Comparison of ENCODE assay signal across 14 cellular contexts in genomic region chr7:98288064-98288823, GRCh38. TPM values are rescaled to one million over a fixed set of nuclear protein-coding genes. Genes with fewer than 3 reads are reported as not detected.
DNase-seq lines count a peak whose midpoint lies in the region; ATAC-seq and TF ChIP-seq lines count a peak whose summit lies in the region.
"Had no signal": no experiment of that assay in that cellular context is flagged by ENCODE, and none has a peak within 500 bp of the region (broad histone marks: within the 10 kb centered on the region; RNA-seq: fewer than 3 reads in every experiment).

No MANE protein-coding gene starts in this region.

- H3K23ac ChIP-seq in mesenchymal stem cell (ENCODE audit: low read length in 2 of 2) = peak overlapping the region in 1 of 2 experiments; percentile 34

- ATAC-seq in heart left ventricle (no peak), left ventricle myocardium superior (no peak)
- ATAC-seq: activated CD8-positive, alpha-beta memory T cell treated with anti-CD3 and anti-CD28 coated beads, Interleukin-2, amount 10 ng/mL, durations not matched to agents 7 days and 5 days; gastroesophageal sphincter had no signal

- H3K79me1 ChIP-seq in mesenchymal stem cell (replicated peaks; ENCODE audit: low read length, poor library complexity, severe bottlenecking) = peaks cover 12% of the 10 kb centered on the region

- no peak overlapping the region for H2BK120ac ChIP-seq in mesenchymal stem cell (ENCODE audit: low read depth, low read length)

- 42 to 63% (median 59%) methylated on average over 11 to 12 of the region's 12 CpGs for WGBS in heart left ventricle, 4 donors
- WGBS in mesenchymal stem cell = 94% methylated on average over 12 of the region's 12 CpGs
- 68% methylated on average over 12 of the region's 12 CpGs; no CpG with 5 or more reads in 1 of the 2 donors for WGBS in transverse colon (ENCODE audit: low coverage in 1 of 2), 2 donors
- WGBS in tibial nerve, 2 donors = 71 to 82% methylated on average over 12 of the region's 12 CpGs

- peak in 1 of 12 donors; percentile 6 for TF ChIP-seq CTCF in heart left ventricle (IDR thresholded peaks at IDR 0.05)
- no peak for TF ChIP-seq CTCF in brain (conservative IDR thresholded peaks at IDR 0.05)
- TF ChIP-seq CTCF in transverse colon (IDR thresholded peaks at IDR 0.05) = no peak
- TF ChIP-seq CTCF in tibial nerve (IDR thresholded peaks at IDR 0.05) = no peak

- H4K91ac ChIP-seq in mesenchymal stem cell (ENCODE audit: low read length) = peak overlapping the region; percentile 70

- H3K36me3 ChIP-seq in heart left ventricle (peaks cover 0 to 53% (median 33%) of the 10 kb centered on the region in 9 donors), mesenchymal stem cell (ENCODE audit: control insufficient read depth in 1 of 2, insufficient read depth in 2 of 2, low read depth in 1 of 2, low read length in 2 of 2) (peaks cover 70 to 79% of the 10 kb centered on the region in 2 experiments), transverse colon (peaks cover 0 to 15% (median 7%) of the 10 kb centered on the region in 4 donors), tibial nerve (peaks cover 0 to 62% (median 2%) of the 10 kb centered on the region in 3 donors)

- H3K27me3 ChIP-seq in heart left ventricle (no peaks in the 10 kb centered on the region), mesenchymal stem cell (ENCODE audit: control insufficient read depth in 1 of 2, insufficient read depth in 1 of 2, low read length in 2 of 2) (no peaks in the 10 kb centered on the region), transverse colon (no peaks in the 10 kb centered on the region), tibial nerve (no peaks in the 10 kb centered on the region)
- H3K27me3 ChIP-seq: adrenal gland, gastroesophageal sphincter had no signal

- H3K4me1 Mint-ChIP-seq in brain = peaks cover 32% of the 10 kb centered on the region

- H3K4me3 ChIP-seq in heart left ventricle (no peak overlapping the region), mesenchymal stem cell (ENCODE audit: insufficient read depth in 1 of 2, low read depth in 1 of 2, low read length in 2 of 2) (no peak overlapping the region), transverse colon (no peak overlapping the region), tibial nerve (no peak overlapping the region)
- H3K4me3 ChIP-seq: gastroesophageal sphincter had no signal

- peak overlapping the region in 9 of 12 donors; percentile 3 to 99 (median 93) for H3K27ac ChIP-seq in heart left ventricle
- no peak overlapping the region for H3K27ac ChIP-seq in mesenchymal stem cell (ENCODE audit: low read length, poor library complexity, severe bottlenecking)
- H3K27ac ChIP-seq in transverse colon = peak overlapping the region; percentile 6 to 96 (median 26)
- H3K27ac ChIP-seq in tibial nerve = peak overlapping the region in 1 of 4 donors; percentile 42

- no peaks in the 10 kb centered on the region for H3K9me3 Mint-ChIP-seq in brain
- H3K9me3 Mint-ChIP-seq: stimulated activated memory B cell treated with anti-CD40 and anti-IgM and Interleukin-4, amounts not matched to agents 10 μg/mL and 1 μg/mL and 100 μg/mL, for 72 hours had no signal

- in situ Hi-C loops in transverse colon (cut with MboI; ENCODE audit: low pct_ligation_motif_present in 1 of 4, low pct_unique_long_range_greater_than_20kb in 1 of 4, low sequenced_read_pairs in 3 of 4) = loop anchor here in 2 of 4 donors (25.0 kb wide), 1 partner anchor 124 kb away; the partner anchor contains the start of gene BAIAP2L1 (in 2 of the 2)

- no peak overlapping the region for H3K14ac ChIP-seq in mesenchymal stem cell (ENCODE audit: low read length in 2 of 2)

- peak overlapping the region in 1 of 2 experiments; percentile 29 for H2BK12ac ChIP-seq in mesenchymal stem cell (ENCODE audit: low read length in 2 of 2)

- H2BK5ac ChIP-seq in mesenchymal stem cell (ENCODE audit: low read depth, low read length, poor library complexity, severe bottlenecking) = no peak overlapping the region

- no peak overlapping the region for H3K4me2 ChIP-seq in mesenchymal stem cell (ENCODE audit: low read length, poor library complexity, severe bottlenecking)

- peak overlapping the region in 1 of 5 experiments; percentile 68 for H3K4me3 Mint-ChIP-seq in brain
- H3K4me3 Mint-ChIP-seq: activated CD8-positive, alpha-beta memory T cell treated with anti-CD3 and anti-CD28 coated beads, Interleukin-2, amount 10 ng/mL, durations not matched to agents 7 days and 5 days; stimulated activated memory B cell treated with anti-CD40 and anti-IgM and Interleukin-4, amounts not matched to agents 10 μg/mL and 1 μg/mL and 100 μg/mL, for 72 hours had no signal

- no peak overlapping the region for H4K8ac ChIP-seq in mesenchymal stem cell (ENCODE audit: low read length)

- H3K27me3 Mint-ChIP-seq in brain = no peaks in the 10 kb centered on the region
- H3K27me3 Mint-ChIP-seq: activated CD8-positive, alpha-beta memory T cell treated with anti-CD3 and anti-CD28 coated beads, Interleukin-2, amount 10 ng/mL, durations not matched to agents 7 days and 5 days; stimulated activated memory B cell treated with anti-CD40 and anti-IgM and Interleukin-4, amounts not matched to agents 10 μg/mL and 1 μg/mL and 100 μg/mL, for 72 hours had no signal

- no peak overlapping the region for H3K4ac ChIP-seq in mesenchymal stem cell (ENCODE audit: low read depth in 1 of 2, low read length in 2 of 2)

- peaks cover 38 to 72% (median 64%) of the 10 kb centered on the region in 12 donors for H3K4me1 ChIP-seq in heart left ventricle
- peaks cover 57% of the 10 kb centered on the region for H3K4me1 ChIP-seq in mesenchymal stem cell (ENCODE audit: control insufficient read depth, insufficient read depth, low read depth, low read length)
- peaks cover 48 to 63% (median 51%) of the 10 kb centered on the region in 4 donors for H3K4me1 ChIP-seq in transverse colon
- peaks cover 0 to 63% (median 51%) of the 10 kb centered on the region in 4 donors for H3K4me1 ChIP-seq in tibial nerve

- H3K9me3 ChIP-seq in heart left ventricle = no peaks in the 10 kb centered on the region
- no peaks in the 10 kb centered on the region for H3K9me3 ChIP-seq in mesenchymal stem cell (ENCODE audit: control insufficient read depth, low read length)
- no peaks in the 10 kb centered on the region for H3K9me3 ChIP-seq in transverse colon
- no peaks in the 10 kb centered on the region for H3K9me3 ChIP-seq in tibial nerve
- H3K9me3 ChIP-seq: adrenal gland, gastroesophageal sphincter had no signal

- intact Hi-C loops in heart left ventricle (cut with DNase I) (loop anchor here in 2 of 10 donors (10.0 kb wide), 2 partner anchors 547 to 1127 kb away; no protein-coding TSS in a partner anchor), left ventricle myocardium superior (cut with micrococcal nuclease) (no loop called here), transverse colon (cut with DNase I; ENCODE audit: low total_unique reads) (no loop called here)

- TF ChIP-seq POLR2A in heart left ventricle (IDR thresholded peaks at IDR 0.05) (no peak), transverse colon (IDR thresholded peaks at IDR 0.05) (no peak), tibial nerve (IDR thresholded peaks at IDR 0.05) (no peak)

- DNase-seq in heart left ventricle = no peak
- DNase-seq in left ventricle myocardium superior = no peak
- no peak for DNase-seq in mesenchymal stem cell
- no peak for DNase-seq in transverse colon
- no peak for DNase-seq in RPMI8226
- DNase-seq in NCI-H1436 treated with DMSO at 0.1 percent for 48 hours (lab: John Stamatoyannopoulos, UW) = no peak
- DNase-seq in tibial nerve (ENCODE audit: low spot score in 2 of 2) = no peak
- DNase-seq: activated CD8-positive, alpha-beta memory T cell treated with anti-CD3 and anti-CD28 coated beads, Interleukin-2, amount 10 ng/mL, durations not matched to agents 7 days and 5 days; DND-41; NCI-H1048 had no signal

- peak overlapping the region; percentile 22 for H3K9ac ChIP-seq in mesenchymal stem cell (ENCODE audit: low read length)

- H2BK15ac ChIP-seq in mesenchymal stem cell (ENCODE audit: low read depth, poor library complexity, severe bottlenecking) = no peak overlapping the region

- H2AK5ac ChIP-seq in mesenchymal stem cell (ENCODE audit: low read length, severe bottlenecking) = peak overlapping the region; percentile 13

- peak overlapping the region in 3 of 5 experiments; percentile 56 to 60 (median 58) for H3K27ac Mint-ChIP-seq in brain
- H3K27ac Mint-ChIP-seq: activated CD8-positive, alpha-beta memory T cell treated with anti-CD3 and anti-CD28 coated beads, Interleukin-2, amount 10 ng/mL, durations not matched to agents 7 days and 5 days; stimulated activated memory B cell treated with anti-CD40 and anti-IgM and Interleukin-4, amounts not matched to agents 10 μg/mL and 1 μg/mL and 100 μg/mL, for 72 hours had no signal

- no peak overlapping the region for H2AFZ ChIP-seq in mesenchymal stem cell (ENCODE audit: low read depth, low read length)

- peaks cover 18% of the 10 kb centered on the region for H3K36me3 Mint-ChIP-seq in brain
- H3K36me3 Mint-ChIP-seq: activated CD8-positive, alpha-beta memory T cell treated with anti-CD3 and anti-CD28 coated beads, Interleukin-2, amount 10 ng/mL, durations not matched to agents 7 days and 5 days had no signal

- TF ChIP-seq EP300 in transverse colon (IDR thresholded peaks at IDR 0.05; ENCODE audit: low read depth) = no peak
- TF ChIP-seq EP300 in tibial nerve (IDR thresholded peaks at IDR 0.05) = no peak

- peak overlapping the region in 1 of 2 experiments; percentile 11 for H3K18ac ChIP-seq in mesenchymal stem cell (ENCODE audit: low read depth in 1 of 2, low read length in 2 of 2)

RNA-seq across cellular contexts. Expression of gene BRI3, which starts 6.8 kb away (rescaled TPM):
- 100 to 1,000 TPM in 7 of 9 donors, 10 to 100 TPM in 2; 51.0 to 274 (median 223) TPM for total RNA-seq in heart left ventricle
- 100 to 1,000 TPM; 236 to 237 TPM for polyA plus RNA-seq in heart left ventricle
- 269 TPM for total RNA-seq in left ventricle myocardium superior
- polyA plus RNA-seq in brain (ENCODE audit: insufficient read depth, low read depth, low replicate concordance) = 145 TPM
- 768 TPM for polyA plus RNA-seq in mesenchymal stem cell (2013, experiment 1 of 2)
- polyA plus RNA-seq in mesenchymal stem cell (2013, experiment 2 of 2) = 790 TPM
- 10 to 100 TPM in 3 of 4 donors, 1 to 10 TPM in 1; 9.8 to 87.5 (median 51.5) TPM for total RNA-seq in transverse colon
- 10 to 100 TPM; 33.5 to 69.0 (median 44.3) TPM for total RNA-seq in tibial nerve

RNA-seq across cellular contexts. Expression of gene TECPR1, which starts 36.2 kb away (rescaled TPM):
- total RNA-seq in heart left ventricle (10 to 100 TPM; 12.2 to 33.0 (median 22.7) TPM), left ventricle myocardium superior (25.2 TPM), transverse colon (10 to 100 TPM; 23.1 to 43.0 (median 28.8) TPM), tibial nerve (10 to 100 TPM; 30.8 to 72.6 (median 41.2) TPM)
- polyA plus RNA-seq in heart left ventricle (10 to 100 TPM; 10.9 to 23.2 TPM), brain (ENCODE audit: insufficient read depth, low read depth, low replicate concordance) (32.5 TPM)
- polyA plus RNA-seq in mesenchymal stem cell (2013, experiment 1 of 2) = 7.4 TPM
- polyA plus RNA-seq in mesenchymal stem cell (2013, experiment 2 of 2) = 7.4 TPM
